17 cellular contexts compared by ENCODE assay signal in the genomic region with DNA sequence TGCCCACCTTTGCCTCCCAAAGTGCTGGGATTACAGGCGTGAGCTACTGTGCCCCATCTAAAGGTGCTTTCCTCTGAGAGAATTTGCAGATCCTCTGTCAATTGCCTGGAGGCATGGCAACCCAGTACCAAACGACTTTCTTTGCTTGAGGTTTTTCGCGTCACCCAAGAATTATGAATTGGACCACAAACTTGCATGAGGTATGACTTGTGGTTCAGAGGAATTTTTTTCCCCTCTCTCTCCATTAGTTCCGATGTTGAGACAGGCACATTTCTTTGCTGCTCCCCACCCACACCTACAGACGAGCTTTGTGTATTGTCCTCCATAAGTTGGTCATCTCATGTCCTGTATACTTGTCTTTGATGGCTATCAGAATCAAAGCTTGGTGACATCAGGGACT. TPM values are rescaled to one million over a fixed set of nuclear protein-coding genes. Genes with fewer than 3 reads are reported as not detected.
DNase-seq lines count a peak whose midpoint lies in the region; ATAC-seq and TF ChIP-seq lines count a peak whose summit lies in the region.
"Had no signal": no experiment of that assay in that cellular context is flagged by ENCODE, and none has a peak within 500 bp of the region (broad histone marks: within the 10 kb centered on the region; RNA-seq: fewer than 3 reads in every experiment).

No MANE protein-coding gene starts in this region.

- no peak overlapping the region for H3K27ac Mint-ChIP-seq in HFFc6
- no peak overlapping the region for H3K27ac Mint-ChIP-seq in stimulated activated naive CD8-positive, alpha-beta T cell treated with anti-CD3 and anti-CD28 coated beads, Interleukin-15, amount 100 ng/mL, for 72 hours

- peak; percentile 78 for ATAC-seq in stimulated activated naive CD8-positive, alpha-beta T cell treated with anti-CD3 and anti-CD28 coated beads, Interleukin-15, amount 100 ng/mL, for 72 hours
- no peak for ATAC-seq in HG03378 (IDR thresholded peaks at IDR 0.05; ENCODE audit: unreplicated experiment)
- ATAC-seq: left lung had no signal

- H3K4me3 ChIP-seq in SJCRH30: no peak overlapping the region
- H3K4me3 ChIP-seq: dorsolateral prefrontal cortex, left lung, spleen had no signal

- no peak overlapping the region; the same call in 1 of the 2 replicates for H3K4me3 Mint-ChIP-seq in HFFc6
- H3K4me3 Mint-ChIP-seq in stimulated activated naive CD8-positive, alpha-beta T cell treated with anti-CD3 and anti-CD28 coated beads, Interleukin-15, amount 100 ng/mL, for 72 hours: no peak overlapping the region
- H3K4me3 Mint-ChIP-seq: neural crest cell had no signal

- no peak overlapping the region for H3K27ac ChIP-seq in SJCRH30
- H3K27ac ChIP-seq in epithelial cell of prostate: no peak overlapping the region
- H3K27ac ChIP-seq: dorsolateral prefrontal cortex, left lung, spleen, VCaP had no signal

- H3K9me3 ChIP-seq in SJCRH30 (replicated peaks): 0 out of 2 replicates have a peak, but pooled peaks cover 4% of the 10 kb centered on the region

- 0 out of 2 replicates have a peak, but pooled peaks cover 3% of the 10 kb centered on the region for H3K4me1 ChIP-seq in SJCRH30
- H3K4me1 ChIP-seq: left lung, spleen had no signal

- peaks cover 10% of the 10 kb centered on the region for H3K36me3 Mint-ChIP-seq in HFFc6 (ENCODE audit: low read depth)

- TF ChIP-seq CTCF in HFFc6 (IDR thresholded peaks at IDR 0.05): no peak

- peaks cover 25% of the 10 kb centered on the region for H3K9me3 Mint-ChIP-seq in HFFc6
- peaks cover 10 to 15% of the 10 kb centered on the region in 2 donors for H3K9me3 Mint-ChIP-seq in stimulated activated naive CD8-positive, alpha-beta T cell treated with anti-CD3 and anti-CD28 coated beads, Interleukin-15, amount 100 ng/mL, for 72 hours

- H3K4me1 Mint-ChIP-seq in HFFc6 (ENCODE audit: low read depth): peaks cover 13% of the 10 kb centered on the region
- no peaks in the 10 kb centered on the region for H3K4me1 Mint-ChIP-seq in stimulated activated naive CD8-positive, alpha-beta T cell treated with anti-CD3 and anti-CD28 coated beads, Interleukin-15, amount 100 ng/mL, for 72 hours

- DNase-seq in HFFc6 (peak; percentile 76), SJCRH30 (peak; percentile 46 to 65), epithelial cell of prostate (ENCODE audit: low read depth, low spot score) (peak; percentile 85), NOMO-1 (lab: John Stamatoyannopoulos, UW; ENCODE audit: unreplicated experiment in 2 of 2) (no peak), hippocampal formation (lab: John Stamatoyannopoulos, UW) (no peak), AML-193 (lab: John Stamatoyannopoulos, UW) (no peak)
- peak in 1 of 2 donors; percentile 25 for DNase-seq in stimulated activated naive CD8-positive, alpha-beta T cell treated with anti-CD3 and anti-CD28 coated beads, Interleukin-15, amount 100 ng/mL, for 72 hours
- DNase-seq: dorsolateral prefrontal cortex, left lung, NCI-H1048, NCI-H526, SHP77 treated with DMSO at 0.1 percent for 48 hours, spleen, trophoblast cell had no signal

- H3K27me3 ChIP-seq in SJCRH30: no peaks in the 10 kb centered on the region
- H3K27me3 ChIP-seq: dorsolateral prefrontal cortex, left lung, spleen had no signal

- peaks cover 21% of the 10 kb centered on the region; the same call in 1 of the 2 replicates for H3K27me3 Mint-ChIP-seq in HFFc6 (ENCODE audit: insufficient read depth)
- peaks cover 23% of the 10 kb centered on the region for H3K27me3 Mint-ChIP-seq in stimulated activated naive CD8-positive, alpha-beta T cell treated with anti-CD3 and anti-CD28 coated beads, Interleukin-15, amount 100 ng/mL, for 72 hours

- H3K36me3 ChIP-seq in SJCRH30: no peaks in the 10 kb centered on the region
- H3K36me3 ChIP-seq: left lung, spleen had no signal

RNA-seq across cellular contexts. Expression of gene SCAF8, which starts 11.8 kb away (rescaled TPM):
- total RNA-seq in HFFc6 (2021; fragmentation: NEBNext Ultra II Directional; extraction: Animal tissue kit (Norgen Biotek cat#: 25700)): 10 to 100 TPM; 35.2 to 43.3 (median 38.4) TPM
- total RNA-seq in SJCRH30 (2014; rRNA removed; shearing (Covaris generic)): 48.2 and 50.7 TPM in 2 replicates

Comparison
In these comparisons a context has a peak if more than half of its experiments do, and no peak if none do; other contexts are left out.
1. DNase-seq: peak in HFFc6 (single experiment), SJCRH30 (2 of 2) and epithelial cell of prostate (single experiment); none in NOMO-1 (0 of 2), hippocampal formation (0 of 2) and AML-193 (0 of 2).